Comparison of ENCODE assay signal across 9 cellular contexts in genomic region chr5:100667021-100667671, GRCh38.
A peak's percentile ranks its signal among the peaks of the same experiment; 100 is the strongest.
DNase-seq lines count a peak whose midpoint lies in the region; ATAC-seq and TF ChIP-seq lines count a peak whose summit lies in the region.
"Had no signal": no experiment of that assay in that cellular context is flagged by ENCODE, and none has a peak within 500 bp of the region (broad histone marks: within the 10 kb centered on the region; RNA-seq: fewer than 3 reads in every experiment).

No MANE protein-coding gene starts in this region.

- H3K27ac Mint-ChIP-seq in activated CD4-positive, alpha-beta memory T cell treated with anti-CD3 and anti-CD28 coated beads, Interleukin-2, amount 10 ng/mL, durations not matched to agents 7 days and 5 days: peak overlapping the region; percentile 58
- H3K27ac Mint-ChIP-seq in activated CD4-positive, alpha-beta memory T cell treated with anti-CD3 and anti-CD28 coated beads for 36 hours: no peak overlapping the region
- H3K27ac Mint-ChIP-seq in dendritic cell treated with granulocyte-macrophage colony-stimulating factor and Interleukin-4, amounts not matched to agents 40 ng/mL and 50 ng/mL, for 4 days: peak overlapping the region; percentile 17

- no peak for DNase-seq in activated CD4-positive, alpha-beta memory T cell treated with anti-CD3 and anti-CD28 coated beads, Interleukin-2, amount 10 ng/mL, durations not matched to agents 7 days and 5 days
- no peak for DNase-seq in activated CD4-positive, alpha-beta memory T cell treated with anti-CD3 and anti-CD28 coated beads for 36 hours
- DNase-seq in LHCN-M2 (ENCODE audit: low read depth): peak; percentile 90
- DNase-seq in smooth muscle cell (lab: John Stamatoyannopoulos, UW; ENCODE audit: unreplicated experiment): no peak
- DNase-seq in GM13976 (ENCODE audit: low spot score): no peak
- no peak for DNase-seq in activated CD4-positive, CD25-positive, alpha-beta regulatory T cell (lab: John Stamatoyannopoulos, UW)
- DNase-seq: left cardiac atrium had no signal

- H3K4me2 ChIP-seq in smooth muscle cell: no peak overlapping the region

- no peaks in the 10 kb centered on the region for H3K27me3 ChIP-seq in smooth muscle cell (ENCODE audit: low read depth)

- H3K36me3 ChIP-seq in smooth muscle cell (ENCODE audit: low read depth): no peaks in the 10 kb centered on the region

- no peak overlapping the region for H3K4me3 ChIP-seq in smooth muscle cell

- in situ Hi-C loops in GM13976 (cut with MboI; ENCODE audit: low sequenced_read_pairs, unreplicated experiment): no loop called here

- no peaks in the 10 kb centered on the region for H3K9me3 ChIP-seq in smooth muscle cell (replicated peaks; ENCODE audit: low read depth)

- TF ChIP-seq CTCF in smooth muscle cell (IDR thresholded peaks at IDR 0.05; ENCODE audit: borderline replicate concordance, insufficient read depth, poor library complexity, severe bottlenecking): no peak
- no peak for TF ChIP-seq CTCF in GM13976 (IDR thresholded peaks at IDR 0.05; ENCODE audit: borderline replicate concordance, control extremely low read depth, extremely low read depth, insufficient read depth, missing control alignments)

- no peak overlapping the region for H3K9ac ChIP-seq in smooth muscle cell (ENCODE audit: low read depth)

- CTCF ChIA-PET in activated CD4-positive, alpha-beta memory T cell treated with anti-CD3 and anti-CD28 coated beads, Interleukin-2, amount 10 ng/mL, durations not matched to agents 7 days and 5 days (lab: Charles Lee): interaction anchor here (0.9 to 1.5 kb wide), 2 partner anchors 19 to 234 kb away, joined by 3 to 4 read pairs; no protein-coding TSS in a partner anchor
- CTCF ChIA-PET in activated CD4-positive, alpha-beta memory T cell treated with anti-CD3 and anti-CD28 coated beads for 36 hours (lab: Charles Lee): interaction anchor here (1.1 kb wide), 1 partner anchor 15 kb away, joined by 3 read pairs; no protein-coding TSS in a partner anchor

- WGBS in smooth muscle cell (ENCODE audit: low lambda C conversion rate): 58% methylated on average over 4 of the region's 4 CpGs

- H3K27ac ChIP-seq in smooth muscle cell (ENCODE audit: low read depth): no peak overlapping the region

- no peak overlapping the region for H3K4me3 Mint-ChIP-seq in activated CD4-positive, alpha-beta memory T cell treated with anti-CD3 and anti-CD28 coated beads, Interleukin-2, amount 10 ng/mL, durations not matched to agents 7 days and 5 days
- no peak overlapping the region for H3K4me3 Mint-ChIP-seq in activated CD4-positive, alpha-beta memory T cell treated with anti-CD3 and anti-CD28 coated beads for 36 hours
- no peak overlapping the region for H3K4me3 Mint-ChIP-seq in dendritic cell treated with granulocyte-macrophage colony-stimulating factor and Interleukin-4, amounts not matched to agents 40 ng/mL and 50 ng/mL, for 4 days

- POLR2A ChIA-PET in activated CD4-positive, alpha-beta memory T cell treated with anti-CD3 and anti-CD28 coated beads, Interleukin-2, amount 10 ng/mL, durations not matched to agents 7 days and 5 days (lab: Charles Lee): interaction anchor here (0.6 to 1.6 kb wide), 5 partner anchors 20 to 236 kb away, joined by 3 to 5 read pairs (median 3); partner anchors contain the start of gene ST8SIA4
- POLR2A ChIA-PET in activated CD4-positive, alpha-beta memory T cell treated with anti-CD3 and anti-CD28 coated beads for 36 hours (lab: Charles Lee): no interaction called here

- peaks cover 2% of the 10 kb centered on the region for H3K27me3 Mint-ChIP-seq in activated CD4-positive, alpha-beta memory T cell treated with anti-CD3 and anti-CD28 coated beads, Interleukin-2, amount 10 ng/mL, durations not matched to agents 7 days and 5 days
- no peaks in the 10 kb centered on the region for H3K27me3 Mint-ChIP-seq in activated CD4-positive, alpha-beta memory T cell treated with anti-CD3 and anti-CD28 coated beads for 36 hours
- H3K27me3 Mint-ChIP-seq in dendritic cell treated with granulocyte-macrophage colony-stimulating factor and Interleukin-4, amounts not matched to agents 40 ng/mL and 50 ng/mL, for 4 days: no peaks in the 10 kb centered on the region

- H2AFZ ChIP-seq in smooth muscle cell (ENCODE audit: low read depth): peak overlapping the region; percentile 49

- no peaks in the 10 kb centered on the region for H4K20me1 ChIP-seq in smooth muscle cell (ENCODE audit: low read depth)

- no peaks in the 10 kb centered on the region for H3K36me3 Mint-ChIP-seq in activated CD4-positive, alpha-beta memory T cell treated with anti-CD3 and anti-CD28 coated beads, Interleukin-2, amount 10 ng/mL, durations not matched to agents 7 days and 5 days (ENCODE audit: low read depth)
- peaks cover 2% of the 10 kb centered on the region for H3K36me3 Mint-ChIP-seq in activated CD4-positive, alpha-beta memory T cell treated with anti-CD3 and anti-CD28 coated beads for 36 hours
- H3K36me3 Mint-ChIP-seq in dendritic cell treated with granulocyte-macrophage colony-stimulating factor and Interleukin-4, amounts not matched to agents 40 ng/mL and 50 ng/mL, for 4 days (ENCODE audit: low read depth): no peaks in the 10 kb centered on the region

- intact Hi-C loops in activated CD4-positive, alpha-beta memory T cell treated with anti-CD3 and anti-CD28 coated beads for 36 hours (cut with micrococcal nuclease): loop anchor here (2.0 to 5.0 kb wide), 3 partner anchors 50 to 236 kb away; partner anchors contain the start of gene ST8SIA4
- intact Hi-C loops in dendritic cell treated with granulocyte-macrophage colony-stimulating factor and Interleukin-4, amounts not matched to agents 40 ng/mL and 50 ng/mL, for 4 days (cut with micrococcal nuclease): no loop called here

- no peak for ATAC-seq in GM18868 (IDR thresholded peaks at IDR 0.05; ENCODE audit: unreplicated experiment)

- H3F3A ChIP-seq in smooth muscle cell (ENCODE audit: low read depth): no peaks in the 10 kb centered on the region

- peaks cover 14% of the 10 kb centered on the region for H3K4me1 Mint-ChIP-seq in activated CD4-positive, alpha-beta memory T cell treated with anti-CD3 and anti-CD28 coated beads, Interleukin-2, amount 10 ng/mL, durations not matched to agents 7 days and 5 days
- H3K4me1 Mint-ChIP-seq in activated CD4-positive, alpha-beta memory T cell treated with anti-CD3 and anti-CD28 coated beads for 36 hours (ENCODE audit: low read depth): peaks cover 10% of the 10 kb centered on the region
- H3K4me1 Mint-ChIP-seq in dendritic cell treated with granulocyte-macrophage colony-stimulating factor and Interleukin-4, amounts not matched to agents 40 ng/mL and 50 ng/mL, for 4 days (ENCODE audit: low read depth): peaks cover 20% of the 10 kb centered on the region

- H3K9me3 Mint-ChIP-seq in activated CD4-positive, alpha-beta memory T cell treated with anti-CD3 and anti-CD28 coated beads, Interleukin-2, amount 10 ng/mL, durations not matched to agents 7 days and 5 days: no peaks in the 10 kb centered on the region
- H3K9me3 Mint-ChIP-seq in activated CD4-positive, alpha-beta memory T cell treated with anti-CD3 and anti-CD28 coated beads for 36 hours: no peaks in the 10 kb centered on the region
- H3K9me3 Mint-ChIP-seq in dendritic cell treated with granulocyte-macrophage colony-stimulating factor and Interleukin-4, amounts not matched to agents 40 ng/mL and 50 ng/mL, for 4 days: peaks cover 22% of the 10 kb centered on the region

- H3K4me1 ChIP-seq in smooth muscle cell (ENCODE audit: low read depth): no peaks in the 10 kb centered on the region

- no peaks in the 10 kb centered on the region for H3K79me2 ChIP-seq in smooth muscle cell (ENCODE audit: low read depth)
